12 cellular contexts compared by ENCODE assay signal in genomic region chr3:120432105-120432860, GRCh38. TPM values are rescaled to one million over a fixed set of nuclear protein-coding genes. Genes with fewer than 3 reads are reported as not detected.
DNase-seq lines count a peak whose midpoint lies in the region; ATAC-seq and TF ChIP-seq lines count a peak whose summit lies in the region.
"Had no signal": no experiment of that assay in that cellular context is flagged by ENCODE, and none has a peak within 500 bp of the region (broad histone marks: within the 10 kb centered on the region; RNA-seq: fewer than 3 reads in every experiment).

No MANE protein-coding gene starts in this region.

- no peak overlapping the region for H3K4me3 ChIP-seq in AG04449 (ENCODE audit: low read depth, low read length)
- no peak overlapping the region for H3K4me3 ChIP-seq in SJCRH30
- no peak overlapping the region for H3K4me3 ChIP-seq in fibroblast of villous mesenchyme (ENCODE audit: low read depth, low read length)
- H3K4me3 ChIP-seq in neural progenitor cell = no peak overlapping the region
- H3K4me3 ChIP-seq: GM12878 had no signal

- no peaks in the 10 kb centered on the region for H3F3A ChIP-seq in neural progenitor cell (ENCODE audit: low read depth)

- DNase-seq in AG04449 (ENCODE audit: low read depth, low spot score) (peak; percentile 84), SJCRH30 (peak; percentile 55 to 67), fibroblast of villous mesenchyme (ENCODE audit: low read depth) (peak; percentile 78), neural progenitor cell (ENCODE audit: low spot score) (peak; percentile 83), HT-29 (ENCODE audit: low spot score) (no peak)
- no peak for DNase-seq in stimulated activated effector memory CD8-positive, alpha-beta T cell treated with anti-CD3 and anti-CD28 coated beads, Interleukin-12 subunit alpha, Interleukin-12 subunit beta, amount 100 ng/mL, for 72 hours (ENCODE audit: low spot score in 2 of 2)
- DNase-seq in stimulated activated CD4-positive, alpha-beta T cell treated with anti-CD3 and anti-CD28 coated beads, Interleukin-2, amount 100 ng/mL, for 24 hours = no peak
- DNase-seq: BE2C, NCI-H1694 had no signal

- no peak overlapping the region for H3K4me3 Mint-ChIP-seq in neural progenitor cell
- H3K4me3 Mint-ChIP-seq in stimulated activated effector memory CD8-positive, alpha-beta T cell treated with anti-CD3 and anti-CD28 coated beads, Interleukin-12 subunit alpha, Interleukin-12 subunit beta, amount 100 ng/mL, for 72 hours = no peak overlapping the region
- H3K4me3 Mint-ChIP-seq: dendritic cell treated with granulocyte-macrophage colony-stimulating factor and Interleukin-4, amounts not matched to agents 40 ng/mL and 50 ng/mL, for 4 days had no signal

- peaks cover 39% of the 10 kb centered on the region for H3K4me1 Mint-ChIP-seq in neural progenitor cell
- no peaks in the 10 kb centered on the region for H3K4me1 Mint-ChIP-seq in stimulated activated effector memory CD8-positive, alpha-beta T cell treated with anti-CD3 and anti-CD28 coated beads, Interleukin-12 subunit alpha, Interleukin-12 subunit beta, amount 100 ng/mL, for 72 hours

- no peaks in the 10 kb centered on the region for H3K27me3 ChIP-seq in SJCRH30
- H3K27me3 ChIP-seq in neural progenitor cell = no peaks in the 10 kb centered on the region
- H3K27me3 ChIP-seq: BE2C had no signal

- ATAC-seq in stimulated activated effector memory CD8-positive, alpha-beta T cell treated with anti-CD3 and anti-CD28 coated beads, Interleukin-12 subunit alpha, Interleukin-12 subunit beta, amount 100 ng/mL, for 72 hours = no peak
- no peak for ATAC-seq in HG02852 (IDR thresholded peaks at IDR 0.05; ENCODE audit: unreplicated experiment)
- ATAC-seq: GM12878 had no signal

- no peak for TF ChIP-seq CTCF in AG04449 (IDR thresholded peaks at IDR 0.05; ENCODE audit: insufficient read depth, low read length, missing control alignments)
- TF ChIP-seq CTCF in fibroblast of villous mesenchyme (IDR thresholded peaks at IDR 0.05; ENCODE audit: insufficient read depth, low read depth, low read length) = no peak
- TF ChIP-seq CTCF in neural progenitor cell (IDR thresholded peaks at IDR 0.05) = no peak

- H3K4me2 ChIP-seq in neural progenitor cell = peak overlapping the region; percentile 0

- no peaks in the 10 kb centered on the region for H3K9me3 ChIP-seq in SJCRH30 (replicated peaks)
- no peaks in the 10 kb centered on the region for H3K9me3 ChIP-seq in neural progenitor cell (ENCODE audit: low read depth)
- H3K9me3 ChIP-seq: BE2C had no signal

- H3K27ac ChIP-seq in SJCRH30 = peak overlapping the region; percentile 43; the same call in 1 of the 2 replicates
- H3K27ac ChIP-seq in neural progenitor cell = peak overlapping the region; percentile 81

- no peak overlapping the region for H3K9ac ChIP-seq in neural progenitor cell

- H3K36me3 ChIP-seq in SJCRH30 (peaks cover 11% of the 10 kb centered on the region), neural progenitor cell (peaks cover 10% of the 10 kb centered on the region)
- H3K36me3 ChIP-seq: BE2C had no signal

- no peaks in the 10 kb centered on the region for H4K20me1 ChIP-seq in neural progenitor cell (ENCODE audit: low read depth)

- POLR2A ChIA-PET in AG04449 (lab: Yijun Ruan, JAX) = interaction anchor here (0.8 to 2.2 kb wide), 5 partner anchors 13 to 127 kb away, joined by 3 to 9 read pairs (median 5); partner anchors contain the start of gene FSTL1

- no peak overlapping the region for H2AFZ ChIP-seq in neural progenitor cell (replicated peaks)

- CTCF ChIA-PET in AG04449 (lab: Yijun Ruan, JAX) = interaction anchor here (0.6 to 1.6 kb wide), 11 partner anchors 9 to 128 kb away, joined by 3 to 5 read pairs (median 3); no protein-coding TSS in a partner anchor

- peaks cover 4% of the 10 kb centered on the region for H3K27me3 Mint-ChIP-seq in neural progenitor cell (ENCODE audit: insufficient read depth, low read depth)
- H3K27me3 Mint-ChIP-seq: dendritic cell treated with granulocyte-macrophage colony-stimulating factor and Interleukin-4, amounts not matched to agents 40 ng/mL and 50 ng/mL, for 4 days had no signal

- H3K79me2 ChIP-seq in neural progenitor cell (ENCODE audit: low read depth) = peaks cover 55% of the 10 kb centered on the region

- H3K4me1 ChIP-seq in SJCRH30 (peaks cover 24% of the 10 kb centered on the region), neural progenitor cell (peaks cover 29% of the 10 kb centered on the region)
- H3K4me1 ChIP-seq: BE2C had no signal

- peaks cover 35% of the 10 kb centered on the region for H3K36me3 Mint-ChIP-seq in neural progenitor cell
- H3K36me3 Mint-ChIP-seq in stimulated activated effector memory CD8-positive, alpha-beta T cell treated with anti-CD3 and anti-CD28 coated beads, Interleukin-12 subunit alpha, Interleukin-12 subunit beta, amount 100 ng/mL, for 72 hours = no peaks in the 10 kb centered on the region

- no peaks in the 10 kb centered on the region for H3K9me3 Mint-ChIP-seq in neural progenitor cell
- no peaks in the 10 kb centered on the region for H3K9me3 Mint-ChIP-seq in stimulated activated effector memory CD8-positive, alpha-beta T cell treated with anti-CD3 and anti-CD28 coated beads, Interleukin-12 subunit alpha, Interleukin-12 subunit beta, amount 100 ng/mL, for 72 hours
- H3K9me3 Mint-ChIP-seq: dendritic cell treated with granulocyte-macrophage colony-stimulating factor and Interleukin-4, amounts not matched to agents 40 ng/mL and 50 ng/mL, for 4 days had no signal

- peak overlapping the region; percentile 69 for H3K27ac Mint-ChIP-seq in neural progenitor cell
- no peak overlapping the region for H3K27ac Mint-ChIP-seq in stimulated activated effector memory CD8-positive, alpha-beta T cell treated with anti-CD3 and anti-CD28 coated beads, Interleukin-12 subunit alpha, Interleukin-12 subunit beta, amount 100 ng/mL, for 72 hours
- H3K27ac Mint-ChIP-seq: dendritic cell treated with granulocyte-macrophage colony-stimulating factor and Interleukin-4, amounts not matched to agents 40 ng/mL and 50 ng/mL, for 4 days had no signal

RNA-seq across cellular contexts. Expression of gene FSTL1, which starts 18.5 kb away (rescaled TPM):
- total RNA-seq in SJCRH30 (2014; rRNA removed; shearing (Covaris generic)) = 148 and 164 TPM in 2 replicates
- 997 and 1,795 TPM in 2 replicates for total RNA-seq in fibroblast of villous mesenchyme
- total RNA-seq in neural progenitor cell (ENCODE audit: low replicate concordance) = 280 and 327 TPM in 2 replicates
- total RNA-seq in HT-29 (2014; rRNA removed; shearing (Covaris generic)) = 0.08 TPM in 1 of 2 replicates, not detected in the other

Comparison
In these comparisons a context has a peak if more than half of its experiments do, and no peak if none do; other contexts are left out.
1. DNase-seq: peak in AG04449 (single experiment), SJCRH30 (2 of 2), fibroblast of villous mesenchyme (single experiment) and neural progenitor cell (single experiment); none in HT-29 (single experiment), stimulated activated effector memory CD8-positive, alpha-beta T cell treated with anti-CD3 and anti-CD28 coated beads, Interleukin-12 subunit alpha, Interleukin-12 subunit beta, amount 100 ng/mL, for 72 hours (0 of 2) and stimulated activated CD4-positive, alpha-beta T cell treated with anti-CD3 and anti-CD28 coated beads, Interleukin-2, amount 100 ng/mL, for 24 hours (0 of 2).
2. RNA of gene FSTL1, which starts 18.5 kb away (total RNA-seq): 997 to 1,795 TPM in fibroblast of villous mesenchyme, 280 to 327 TPM in neural progenitor cell and 148 to 164 TPM in SJCRH30; 0.08 TPM in HT-29; every median in the first group is over 100 times any median in the second.